In genomic region chr10:65090991-65091390, GRCh38 we compare ENCODE assay signal across 10 cellular contexts.
"Had no signal": no experiment of that assay in that cellular context is flagged by ENCODE, and none has a peak within 500 bp of the region (broad histone marks: within the 10 kb centered on the region; RNA-seq: fewer than 3 reads in every experiment).

No MANE protein-coding gene starts in this region.

- H3K27ac ChIP-seq: GM23248, HL-60, KMS-11 had no signal

- H3K4me3 ChIP-seq: GM23248, HAP-1 had no signal

- ATAC-seq: HCT116, HepG2 had no signal

- DNase-seq: GM23248, GOT3, H7, HFFc6, KBM-7 had no signal
